8 cellular contexts compared by ENCODE assay signal in genomic region chr7:141014091-141014490, GRCh38. TPM values are rescaled to one million over a fixed set of nuclear protein-coding genes. Genes with fewer than 3 reads are reported as not detected.
A peak's percentile ranks its signal among the peaks of the same experiment; 100 is the strongest.
DNase-seq lines count a peak whose midpoint lies in the region; ATAC-seq, FAIRE-seq and TF ChIP-seq lines count a peak whose summit lies in the region.

No MANE protein-coding gene starts in this region.

- TF ChIP-seq CTCF in A549 (IDR thresholded peaks at IDR 0.05) (no peak), astrocyte of the spinal cord (IDR thresholded peaks at IDR 0.05; ENCODE audit: low read depth, low read length) (no peak)

- H3K27ac ChIP-seq in A549: peak overlapping the region; percentile 85 to 88
- H3K27ac ChIP-seq in HUES6 (ENCODE audit: low read depth, low read length): peak overlapping the region; percentile 54
- peak overlapping the region; percentile 90 for H3K27ac ChIP-seq in layer of hippocampus (ENCODE audit: low read depth, low read length)
- peak overlapping the region; percentile 88 for H3K27ac ChIP-seq in thymus (ENCODE audit: low read depth)

- H3K4me1 ChIP-seq in A549: peaks cover 13% of the 10 kb centered on the region
- H3K4me1 ChIP-seq in HUES6 (ENCODE audit: control insufficient read depth, insufficient read depth, low read length): no peaks in the 10 kb centered on the region
- peaks cover 6% of the 10 kb centered on the region for H3K4me1 ChIP-seq in thymus (ENCODE audit: control insufficient read depth, insufficient read depth, low read length)

- peak overlapping the region; percentile 80 for H3K9ac ChIP-seq in HUES6 (ENCODE audit: low read length)

- TF ChIP-seq POLR2A in A549 (IDR thresholded peaks at IDR 0.05; ENCODE audit: low read length): no peak

- DNase-seq in A549 (ENCODE audit: low read depth in 1 of 2, low spot score in 1 of 2) (peak in 1 of 2 experiments; percentile 25), astrocyte of the spinal cord (ENCODE audit: low read depth, low spot score) (no peak), T-helper 9 cell (no peak)
- no peak for DNase-seq in central memory CD4-positive, alpha-beta T cell

- H3K9me3 ChIP-seq in A549: peaks cover 6% of the 10 kb centered on the region; the same call in 1 of the 3 replicates
- H3K9me3 ChIP-seq in HUES6 (ENCODE audit: control insufficient read depth, insufficient read depth, low read depth, low read length): no peaks in the 10 kb centered on the region; the same call in 1 of the 2 replicates
- H3K9me3 ChIP-seq in thymus (ENCODE audit: control insufficient read depth): no peaks in the 10 kb centered on the region

- ATAC-seq in A549 (peak in 1 of 2 experiments; percentile 12; a peak in 4 of 6 replicates), GM18867 (IDR thresholded peaks at IDR 0.05; ENCODE audit: unreplicated experiment) (peak; percentile 4)

- CTCF ChIA-PET in A549 (lab: Yijun Ruan, JAX): interaction anchor here (0.6 to 3.5 kb wide), 11 partner anchors 11 to 636 kb away, joined by 3 to 28 read pairs (median 3); no protein-coding TSS in a partner anchor

- POLR2A ChIA-PET in A549 (lab: Yijun Ruan, JAX): interaction anchor here (1.0 to 2.1 kb wide), 5 partner anchors 28 to 367 kb away, joined by 3 to 15 read pairs (median 11); partner anchors contain the start of genes NDUFB2 and TMEM178B

- peaks cover 10% of the 10 kb centered on the region; the same call in 1 of the 2 replicates for H3K36me3 ChIP-seq in HUES6 (ENCODE audit: control insufficient read depth, insufficient read depth, low read length)
- peaks cover 3% of the 10 kb centered on the region for H3K36me3 ChIP-seq in thymus (ENCODE audit: control insufficient read depth, insufficient read depth)

- in situ Hi-C loops in astrocyte of the spinal cord (cut with HindIII; ENCODE audit: low sequenced_read_pairs): loop anchor here (25.0 kb wide), 1 partner anchor 202 kb away; no protein-coding TSS in a partner anchor

- no peak for TF ChIP-seq EP300 in A549 (IDR thresholded peaks at IDR 0.05)

- 19% methylated on average over 13 of the region's 13 CpGs for WGBS in A549 (ENCODE audit: missing lambda C conversion rate)
- 12% methylated on average over 13 of the region's 13 CpGs for WGBS in thymus

- no peak for FAIRE-seq in A549 (lab: Jason Lieb, UNC)

- peaks cover 3% of the 10 kb centered on the region; the same call in 1 of the 2 replicates for H3K27me3 ChIP-seq in HUES6 (ENCODE audit: control insufficient read depth, insufficient read depth, low read length)
- H3K27me3 ChIP-seq in layer of hippocampus (ENCODE audit: control insufficient read depth, insufficient read depth, low read length): no peaks in the 10 kb centered on the region
- H3K27me3 ChIP-seq in thymus (ENCODE audit: control insufficient read depth, insufficient read depth): no peaks in the 10 kb centered on the region

- H3K4me3 ChIP-seq in A549: peak overlapping the region; percentile 56
- H3K4me3 ChIP-seq in HUES6 (ENCODE audit: low read depth, low read length): peak overlapping the region; percentile 68
- H3K4me3 ChIP-seq in astrocyte of the spinal cord (ENCODE audit: low read depth, low read length): peak overlapping the region; percentile 66
- peak overlapping the region; percentile 67 for H3K4me3 ChIP-seq in thymus (ENCODE audit: low read length)

- TF ChIP-seq RAD21 in A549 (conservative IDR thresholded peaks at IDR 0.05 in 1 of 2, IDR thresholded peaks at IDR 0.05 in 1 of 2): no peak

- peak overlapping the region; percentile 93 for H3K4me2 ChIP-seq in A549

TF ChIP-seq in A549, 52 proteins besides CTCF, POLR2A, EP300 and RAD21:
- TF ChIP-seq E2F6 (IDR thresholded peaks at IDR 0.05; ENCODE audit: borderline replicate concordance, low read depth) (no peak), RNF2 (IDR thresholded peaks at IDR 0.05; ENCODE audit: borderline replicate concordance, low read depth) (no peak), SREBF2 (IDR thresholded peaks at IDR 0.05) (no peak), TFCP2L1 (CRISPR knock-in tag; IDR thresholded peaks at IDR 0.05) (no peak), HOXA7 (CRISPR knock-in tag; IDR thresholded peaks at IDR 0.05) (no peak), RCOR1 (IDR thresholded peaks at IDR 0.05; ENCODE audit: low read depth, low read length) (no peak), ZSCAN20 (CRISPR knock-in tag; IDR thresholded peaks at IDR 0.05) (no peak), NPAS2 (CRISPR knock-in tag; IDR thresholded peaks at IDR 0.05; ENCODE audit: borderline replicate concordance) (no peak), FOXS1 (CRISPR knock-in tag; IDR thresholded peaks at IDR 0.05) (no peak), MYC (IDR thresholded peaks at IDR 0.05; ENCODE audit: borderline replicate concordance, low read length) (no peak), ZNF302 (CRISPR knock-in tag; IDR thresholded peaks at IDR 0.05) (no peak), ELK1 (IDR thresholded peaks at IDR 0.05; ENCODE audit: low read depth, low read length) (no peak), CHD4 (IDR thresholded peaks at IDR 0.05; ENCODE audit: borderline replicate concordance) (no peak), RARB (CRISPR knock-in tag; IDR thresholded peaks at IDR 0.05) (no peak), EHF (CRISPR knock-in tag; IDR thresholded peaks at IDR 0.05) (no peak), ATOH8 (CRISPR knock-in tag; IDR thresholded peaks at IDR 0.05; ENCODE audit: low read depth) (no peak), MAZ (IDR thresholded peaks at IDR 0.05; ENCODE audit: borderline replicate concordance, low read depth, low read length) (no peak), CBX2 (IDR thresholded peaks at IDR 0.05; ENCODE audit: borderline replicate concordance, low read depth) (no peak), TP53 (CRISPR knock-in tag; IDR thresholded peaks at IDR 0.05) (no peak)

RNA-seq across cellular contexts. Expression of gene MRPS33, which starts 0.7 kb away (rescaled TPM):
- polyA plus RNA-seq in A549 (2011; rRNA removed) (174 and 186 TPM in 2 replicates), A549 (2017; fragmentation: RNase III; extraction: RNeasy Plus Mini Kit Qiagen cat#74134 plus additional on column Dnase treatment) (120 to 132 TPM (median 125 TPM) in 3 replicates), thymus (89.6 TPM)
- polyA plus RNA-seq in A549 (2012; cell fraction: cytosol; rRNA removed): 51.8 and 61.1 TPM in 2 replicates
- polyA plus RNA-seq in A549 (2012; cell fraction: nucleus; rRNA removed): 7.5 and 11.8 TPM in 2 replicates
- 17.2 and 25.7 TPM in 2 replicates for polyA minus RNA-seq in A549 (2011; rRNA and poly(A)+ RNA removed)

RNA-seq across cellular contexts. Expression of gene TMEM178B, which starts 59.8 kb away (rescaled TPM):
- polyA plus RNA-seq in A549 (2011; rRNA removed) (0.93 and 1.1 TPM in 2 replicates), A549 (2017; fragmentation: RNase III; extraction: RNeasy Plus Mini Kit Qiagen cat#74134 plus additional on column Dnase treatment) (0.84 to 1.1 TPM (median 0.88 TPM) in 3 replicates), thymus (0.68 TPM)
- polyA plus RNA-seq in A549 (2012; cell fraction: cytosol; rRNA removed): 0.21 and 0.28 TPM in 2 replicates
- 0.68 and 0.72 TPM in 2 replicates for polyA plus RNA-seq in A549 (2012; cell fraction: nucleus; rRNA removed)
- polyA minus RNA-seq in A549 (2011; rRNA and poly(A)+ RNA removed): 1.9 TPM in 2 replicates
